ENCODE assay signal across 8 cellular contexts in the genomic region with DNA sequence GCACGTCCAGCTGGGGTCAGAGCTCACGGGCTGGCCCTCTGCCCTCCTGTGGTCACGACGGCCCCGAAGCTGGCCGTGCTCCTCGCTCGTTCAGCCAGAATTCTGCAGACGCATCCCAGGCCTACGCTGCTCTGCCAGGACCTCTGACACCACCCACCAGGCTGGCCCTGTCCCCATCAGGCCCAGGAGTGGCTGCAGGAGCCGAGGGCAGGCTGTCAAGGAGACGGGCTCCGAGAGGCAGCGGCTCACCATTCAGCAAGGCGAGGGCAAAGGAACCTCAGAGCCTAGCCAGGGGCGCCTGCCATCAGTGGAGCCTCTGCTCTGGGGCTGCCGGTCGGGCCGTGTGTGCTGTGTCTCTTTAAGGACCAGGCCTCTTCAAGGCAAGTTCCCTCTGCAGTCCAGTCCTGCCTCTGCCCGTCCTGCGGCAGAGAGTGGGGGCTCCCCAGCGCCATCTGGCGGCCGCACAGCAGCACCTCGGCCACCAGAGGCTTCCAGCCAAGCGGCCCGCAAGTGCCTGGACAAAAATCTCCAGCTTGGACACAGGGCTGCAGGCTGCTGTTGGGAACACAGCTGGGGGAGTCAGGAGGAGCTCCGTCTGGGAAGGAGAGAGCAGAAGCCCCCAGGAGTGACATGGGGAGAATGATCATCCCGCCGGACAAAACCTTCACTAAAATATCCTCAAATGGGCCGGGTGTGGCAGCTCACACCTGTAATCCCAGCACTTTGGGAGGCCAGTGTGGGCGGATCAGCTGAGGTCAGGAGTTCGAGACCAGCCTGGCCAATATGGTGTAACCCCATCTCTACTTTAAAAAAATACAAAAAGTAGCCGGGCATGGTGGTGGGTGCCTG. TPM values are rescaled to one million over a fixed set of nuclear protein-coding genes. Genes with fewer than 3 reads are reported as not detected.
DNase-seq lines count a peak whose midpoint lies in the region; ATAC-seq, FAIRE-seq and TF ChIP-seq lines count a peak whose summit lies in the region.

No MANE protein-coding gene starts in this region.

- FAIRE-seq in kidney (lab: Jason Lieb, UNC) = no peak

- TF ChIP-seq CTCF in kidney (IDR thresholded peaks at IDR 0.05; ENCODE audit: borderline replicate concordance, extremely low read depth, insufficient read depth) = peak; percentile 90

- intact Hi-C loops in kidney (cut with DNase I) = no loop called here

- H3K4me1 ChIP-seq in kidney (ENCODE audit: control insufficient read depth in 1 of 2, insufficient read depth in 1 of 2, low read depth in 1 of 2, low read length in 2 of 2) = peaks cover 0 to 10% of the 10 kb centered on the region in 2 donors

- H3K27ac ChIP-seq in kidney (ENCODE audit: low read depth in 2 of 2, low read length in 2 of 2) = peak overlapping the region in 1 of 2 donors; percentile 41

- H3K4me3 ChIP-seq in kidney (ENCODE audit: low read length in 2 of 2) = peak overlapping the region in 1 of 2 donors; percentile 28

- ATAC-seq in activated CD4-positive, CD25-positive, alpha-beta regulatory T cell treated with anti-CD3 and anti-CD28 coated beads, Interleukin-2, amount 50 U/mL, for 24 hours = peak; percentile 81 to 86
- ATAC-seq in GM21423 (IDR thresholded peaks at IDR 0.05; ENCODE audit: unreplicated experiment) = no peak

- no peaks in the 10 kb centered on the region for H3K9me3 ChIP-seq in kidney (ENCODE audit: control insufficient read depth in 1 of 2, low read length in 2 of 2)

- peak overlapping the region in 1 of 2 donors; percentile 6 for H3K9ac ChIP-seq in kidney (ENCODE audit: low read length in 2 of 2)

- no peaks in the 10 kb centered on the region for H3K36me3 ChIP-seq in kidney (ENCODE audit: control insufficient read depth in 1 of 2, insufficient read depth in 2 of 2, low read length in 2 of 2)

- DNase-seq in NCI-H1417 (lab: John Stamatoyannopoulos, UW) (peak; percentile 39 to 67 (median 55)), NCI-H1417 treated with DMSO at 0.1 percent for 48 hours (lab: John Stamatoyannopoulos, UW) (no peak), NCI-H1930 (lab: John Stamatoyannopoulos, UW) (peak; percentile 45 to 58), cerebellar cortex (ENCODE audit: low spot score) (peak; percentile 89), kidney (peak; percentile 95)
- DNase-seq in stimulated activated CD4-positive, alpha-beta T cell treated with anti-CD3 and anti-CD28 coated beads, Interleukin-15, amount 100 ng/mL, for 48 hours (ENCODE audit: low read depth in 2 of 2) = peak; percentile 47 to 60

RNA-seq across cellular contexts. Expression of gene ABR, which starts 7.4 kb away (rescaled TPM):
- 116 TPM for total RNA-seq in kidney
- polyA plus RNA-seq in kidney (ENCODE audit: insufficient read depth, low read depth, low replicate concordance) = 18.7 TPM
